Comparison of ENCODE assay signal across 22 cellular contexts in genomic region chr9:124964056-124964455, GRCh38. TPM values are rescaled to one million over a fixed set of nuclear protein-coding genes. Genes with fewer than 3 reads are reported as not detected.
A peak's percentile ranks its signal among the peaks of the same experiment; 100 is the strongest.
DNase-seq lines count a peak whose midpoint lies in the region; ATAC-seq, FAIRE-seq and TF ChIP-seq lines count a peak whose summit lies in the region.
"Had no signal": no experiment of that assay in that cellular context is flagged by ENCODE, and none has a peak within 500 bp of the region (broad histone marks: within the 10 kb centered on the region; RNA-seq: fewer than 3 reads in every experiment).

No MANE protein-coding gene starts in this region.

- peaks cover 27% of the 10 kb centered on the region for H3K4me1 ChIP-seq in CD8-positive, alpha-beta memory T cell (ENCODE audit: insufficient read depth, low read length)
- H3K4me1 ChIP-seq in naive thymus-derived CD4-positive, alpha-beta T cell (ENCODE audit: control insufficient read depth in 2 of 2, insufficient read depth in 2 of 2, low read length in 2 of 2), result peaks cover 21 to 33% of the 10 kb centered on the region in 2 donors
- H3K4me1 ChIP-seq: gastrocnemius medialis had no signal

- intact Hi-C loops in naive thymus-derived CD4-positive, alpha-beta T cell (cut with micrococcal nuclease), result no loop called here
- intact Hi-C loops in head of caudate nucleus (cut with DNase I), result no loop called here

- H3K4me1 Mint-ChIP-seq in activated CD4-positive, alpha-beta T cell treated with anti-CD3 and anti-CD28 coated beads, Interleukin-2, amount 10 ng/mL, durations not matched to agents 7 days and 5 days, result peaks cover 35% of the 10 kb centered on the region
- peaks cover 34 to 41% (median 38%) of the 10 kb centered on the region in 3 donors for H3K4me1 Mint-ChIP-seq in CD8-positive, alpha-beta memory T cell
- H3K4me1 Mint-ChIP-seq in activated naive CD8-positive, alpha-beta T cell (ENCODE audit: low read depth), result peaks cover 41% of the 10 kb centered on the region
- peaks cover 20 to 46% (median 40%) of the 10 kb centered on the region in 7 donors for H3K4me1 Mint-ChIP-seq in naive thymus-derived CD4-positive, alpha-beta T cell
- H3K4me1 Mint-ChIP-seq: nephron progenitor cell had no signal

- TF ChIP-seq POLR2A in GM12892 (IDR thresholded peaks at IDR 0.05; ENCODE audit: low read depth, low read length), result no peak

- no peak for FAIRE-seq in GM12892 (lab: Jason Lieb, UNC)
- FAIRE-seq: GM12878 had no signal

- H3K27ac ChIP-seq in CD8-positive, alpha-beta memory T cell (ENCODE audit: low read depth, low read length), result no peak overlapping the region
- peak overlapping the region; percentile 64 for H3K27ac ChIP-seq in naive thymus-derived CD4-positive, alpha-beta T cell (ENCODE audit: low read depth, low read length)
- H3K27ac ChIP-seq: epithelial cell of prostate, gastrocnemius medialis, PC-9, thyroid gland had no signal

- no peak overlapping the region for H3K4me3 Mint-ChIP-seq in activated CD4-positive, alpha-beta T cell treated with anti-CD3 and anti-CD28 coated beads, Interleukin-2, amount 10 ng/mL, durations not matched to agents 7 days and 5 days
- H3K4me3 Mint-ChIP-seq in CD8-positive, alpha-beta memory T cell, result peak overlapping the region in 1 of 7 donors; percentile 9
- H3K4me3 Mint-ChIP-seq in activated naive CD8-positive, alpha-beta T cell, result peak overlapping the region; percentile 34
- H3K4me3 Mint-ChIP-seq in naive thymus-derived CD4-positive, alpha-beta T cell, result peak overlapping the region in 8 of 10 donors; percentile 3 to 77 (median 58)
- H3K4me3 Mint-ChIP-seq: activated B cell treated with CpG ODN at 0.5 μM for 24 hours, IgD-negative memory B cell, nephron progenitor cell had no signal

- H3K36me3 ChIP-seq in CD8-positive, alpha-beta memory T cell (ENCODE audit: insufficient read depth, low read length), result no peaks in the 10 kb centered on the region
- no peaks in the 10 kb centered on the region for H3K36me3 ChIP-seq in naive thymus-derived CD4-positive, alpha-beta T cell (ENCODE audit: control insufficient read depth in 2 of 3, insufficient read depth in 3 of 3, low read length in 3 of 3)
- H3K36me3 ChIP-seq in H7 (replicated peaks; ENCODE audit: control insufficient read depth, insufficient read depth, low read length), result peaks cover 1% of the 10 kb centered on the region; the same call in 1 of the 2 replicates
- H3K36me3 ChIP-seq: gastrocnemius medialis, thyroid gland had no signal

- H3K27me3 Mint-ChIP-seq in activated CD4-positive, alpha-beta T cell treated with anti-CD3 and anti-CD28 coated beads, Interleukin-2, amount 10 ng/mL, durations not matched to agents 7 days and 5 days, result no peaks in the 10 kb centered on the region
- no peaks in the 10 kb centered on the region for H3K27me3 Mint-ChIP-seq in CD8-positive, alpha-beta memory T cell
- H3K27me3 Mint-ChIP-seq in activated naive CD8-positive, alpha-beta T cell, result no peaks in the 10 kb centered on the region
- no peaks in the 10 kb centered on the region for H3K27me3 Mint-ChIP-seq in naive thymus-derived CD4-positive, alpha-beta T cell
- H3K27me3 Mint-ChIP-seq: activated B cell treated with CpG ODN at 0.5 μM for 24 hours, IgD-negative memory B cell had no signal

- no peaks in the 10 kb centered on the region for H3K9me3 ChIP-seq in CD8-positive, alpha-beta memory T cell (ENCODE audit: low read length)
- no peaks in the 10 kb centered on the region for H3K9me3 ChIP-seq in naive thymus-derived CD4-positive, alpha-beta T cell (ENCODE audit: control insufficient read depth in 2 of 3, low read length in 3 of 3)
- H3K9me3 ChIP-seq: BLaER1 treated with 17β-estradiol and CSF1 and Interleukin-3, amounts not matched to agents 10 nM and 100 nM; gastrocnemius medialis; thyroid gland had no signal

- H3K27me3 ChIP-seq in CD8-positive, alpha-beta memory T cell (ENCODE audit: insufficient read depth, low read length, poor library complexity, severe bottlenecking), result no peaks in the 10 kb centered on the region
- no peaks in the 10 kb centered on the region for H3K27me3 ChIP-seq in naive thymus-derived CD4-positive, alpha-beta T cell (ENCODE audit: control insufficient read depth in 2 of 2, insufficient read depth in 2 of 2, low read length in 2 of 2)
- no peaks in the 10 kb centered on the region for H3K27me3 ChIP-seq in H7 (ENCODE audit: control insufficient read depth, insufficient read depth, low read length)
- H3K27me3 ChIP-seq: BLaER1 treated with 17β-estradiol and CSF1 and Interleukin-3, amounts not matched to agents 10 nM and 100 nM; gastrocnemius medialis; thyroid gland had no signal

- no peak for DNase-seq in activated CD4-positive, alpha-beta T cell treated with anti-CD3 and anti-CD28 coated beads, Interleukin-2, amount 10 ng/mL, durations not matched to agents 7 days and 5 days
- DNase-seq in activated CD4-positive, alpha-beta T cell treated with anti-CD3 and anti-CD28 coated beads for 4 hours, result no peak
- no peak for DNase-seq in CD8-positive, alpha-beta memory T cell
- no peak for DNase-seq in naive thymus-derived CD4-positive, alpha-beta T cell
- DNase-seq in head of caudate nucleus, result no peak
- DNase-seq in GM12892 (ENCODE audit: insufficient read length), result no peak
- DNase-seq in H7, result no peak
- DNase-seq: activated B cell treated with CpG ODN at 0.5 μM for 24 hours; activated gamma-delta T cell treated with Interleukin-2 at 50 U/mL for 16 hours; cerebellar nuclear complex; gastrocnemius medialis; MM.1S; NCI-H1694; nephron progenitor cell; PC-9; stimulated activated CD4-positive, alpha-beta T cell treated with anti-CD3 and anti-CD28 coated beads, Interleukin-1b, Interleukin-23, amount 100 ng/mL, for 48 hours; thyroid gland had no signal

- H3K9me3 Mint-ChIP-seq in activated CD4-positive, alpha-beta T cell treated with anti-CD3 and anti-CD28 coated beads, Interleukin-2, amount 10 ng/mL, durations not matched to agents 7 days and 5 days, result no peaks in the 10 kb centered on the region
- H3K9me3 Mint-ChIP-seq in CD8-positive, alpha-beta memory T cell, result no peaks in the 10 kb centered on the region
- H3K9me3 Mint-ChIP-seq in activated naive CD8-positive, alpha-beta T cell (ENCODE audit: low read depth), result no peaks in the 10 kb centered on the region
- no peaks in the 10 kb centered on the region for H3K9me3 Mint-ChIP-seq in naive thymus-derived CD4-positive, alpha-beta T cell
- H3K9me3 Mint-ChIP-seq: activated B cell treated with CpG ODN at 0.5 μM for 24 hours, IgD-negative memory B cell, nephron progenitor cell had no signal

- peak overlapping the region; percentile 5 for H3K27ac Mint-ChIP-seq in activated CD4-positive, alpha-beta T cell treated with anti-CD3 and anti-CD28 coated beads, Interleukin-2, amount 10 ng/mL, durations not matched to agents 7 days and 5 days
- H3K27ac Mint-ChIP-seq in CD8-positive, alpha-beta memory T cell, result peak overlapping the region; percentile 47 to 87 (median 76)
- peak overlapping the region; percentile 94 for H3K27ac Mint-ChIP-seq in activated naive CD8-positive, alpha-beta T cell
- H3K27ac Mint-ChIP-seq in naive thymus-derived CD4-positive, alpha-beta T cell, result peak overlapping the region; percentile 11 to 99 (median 95)
- H3K27ac Mint-ChIP-seq: activated B cell treated with CpG ODN at 0.5 μM for 24 hours, IgD-negative memory B cell had no signal

- POLR2A ChIA-PET in activated CD4-positive, alpha-beta T cell treated with anti-CD3 and anti-CD28 coated beads, Interleukin-2, amount 10 ng/mL, durations not matched to agents 7 days and 5 days (lab: Charles Lee), result no interaction called here
- POLR2A ChIA-PET in CD8-positive, alpha-beta memory T cell (lab: Charles Lee), result no interaction called here
- POLR2A ChIA-PET in naive thymus-derived CD4-positive, alpha-beta T cell (lab: Charles Lee), result interaction anchor here (2.1 to 4.1 kb wide), 2 partner anchors 21 to 23 kb away, joined by 9 to 55 read pairs; partner anchors contain the start of gene GOLGA1

- no peak for ATAC-seq in naive thymus-derived CD4-positive, alpha-beta T cell
- ATAC-seq: gastrocnemius medialis, GM12878 had no signal

- H3K4me3 ChIP-seq in CD8-positive, alpha-beta memory T cell (ENCODE audit: low read length), result peak overlapping the region; percentile 10
- peak overlapping the region; percentile 5 for H3K4me3 ChIP-seq in naive thymus-derived CD4-positive, alpha-beta T cell (ENCODE audit: low read length)
- H3K4me3 ChIP-seq in H7 (ENCODE audit: insufficient read depth, low read depth, low read length), result no peak overlapping the region
- H3K4me3 ChIP-seq: BLaER1 treated with 17β-estradiol and CSF1 and Interleukin-3, amounts not matched to agents 10 nM and 100 nM; gastrocnemius medialis; GM12878; PC-9; thyroid gland had no signal

- peaks cover 11% of the 10 kb centered on the region for H3K36me3 Mint-ChIP-seq in activated CD4-positive, alpha-beta T cell treated with anti-CD3 and anti-CD28 coated beads, Interleukin-2, amount 10 ng/mL, durations not matched to agents 7 days and 5 days (ENCODE audit: low read depth)
- peaks cover 0 to 8% (median 2%) of the 10 kb centered on the region in 3 donors for H3K36me3 Mint-ChIP-seq in CD8-positive, alpha-beta memory T cell
- peaks cover 7% of the 10 kb centered on the region for H3K36me3 Mint-ChIP-seq in activated naive CD8-positive, alpha-beta T cell
- peaks cover 0 to 21% (median 9%) of the 10 kb centered on the region in 5 donors for H3K36me3 Mint-ChIP-seq in naive thymus-derived CD4-positive, alpha-beta T cell
- H3K36me3 Mint-ChIP-seq: IgD-negative memory B cell had no signal

- CTCF ChIA-PET in activated CD4-positive, alpha-beta T cell treated with anti-CD3 and anti-CD28 coated beads, Interleukin-2, amount 10 ng/mL, durations not matched to agents 7 days and 5 days (lab: Charles Lee), result no interaction called here
- CTCF ChIA-PET in CD8-positive, alpha-beta memory T cell (lab: Charles Lee), result no interaction called here
- CTCF ChIA-PET in naive thymus-derived CD4-positive, alpha-beta T cell (lab: Charles Lee), result no interaction called here

RNA-seq across cellular contexts. Expression of gene GOLGA1, which starts 23.2 kb away (rescaled TPM):
- 10 to 100 TPM; 15.2 to 19.3 TPM for total RNA-seq in activated CD4-positive, alpha-beta T cell treated with anti-CD3 and anti-CD28 coated beads, Interleukin-2, amount 10 ng/mL, durations not matched to agents 7 days and 5 days
- 10 to 100 TPM; 17.1 to 21.1 TPM for total RNA-seq in CD8-positive, alpha-beta memory T cell
- 8.5 TPM for polyA plus RNA-seq in CD8-positive, alpha-beta memory T cell
- total RNA-seq in naive thymus-derived CD4-positive, alpha-beta T cell, result 10 to 100 TPM; 19.6 to 37.8 (median 30.5) TPM
- polyA plus RNA-seq in naive thymus-derived CD4-positive, alpha-beta T cell, result 1 to 10 TPM; 4.0 to 4.7 TPM
- polyA plus RNA-seq in GM12892 (2012; ENCODE audit: missing spikeins), result 10.1 TPM
- 3.7 and 3.9 TPM in 2 replicates for total RNA-seq in H7 (2014; rRNA removed; shearing (Covaris generic))

Comparison
In these comparisons a context has a peak if more than half of its experiments do, and no peak if none do; other contexts are left out.
1. H3K27ac Mint-ChIP-seq: peak in every context shown above with its lines; median percentile 95 in naive thymus-derived CD4-positive, alpha-beta T cell; 94 in activated naive CD8-positive, alpha-beta T cell; 76 in CD8-positive, alpha-beta memory T cell; 5 in activated CD4-positive, alpha-beta T cell treated with anti-CD3 and anti-CD28 coated beads, Interleukin-2, amount 10 ng/mL, durations not matched to agents 7 days and 5 days.